In the genomic region with DNA sequence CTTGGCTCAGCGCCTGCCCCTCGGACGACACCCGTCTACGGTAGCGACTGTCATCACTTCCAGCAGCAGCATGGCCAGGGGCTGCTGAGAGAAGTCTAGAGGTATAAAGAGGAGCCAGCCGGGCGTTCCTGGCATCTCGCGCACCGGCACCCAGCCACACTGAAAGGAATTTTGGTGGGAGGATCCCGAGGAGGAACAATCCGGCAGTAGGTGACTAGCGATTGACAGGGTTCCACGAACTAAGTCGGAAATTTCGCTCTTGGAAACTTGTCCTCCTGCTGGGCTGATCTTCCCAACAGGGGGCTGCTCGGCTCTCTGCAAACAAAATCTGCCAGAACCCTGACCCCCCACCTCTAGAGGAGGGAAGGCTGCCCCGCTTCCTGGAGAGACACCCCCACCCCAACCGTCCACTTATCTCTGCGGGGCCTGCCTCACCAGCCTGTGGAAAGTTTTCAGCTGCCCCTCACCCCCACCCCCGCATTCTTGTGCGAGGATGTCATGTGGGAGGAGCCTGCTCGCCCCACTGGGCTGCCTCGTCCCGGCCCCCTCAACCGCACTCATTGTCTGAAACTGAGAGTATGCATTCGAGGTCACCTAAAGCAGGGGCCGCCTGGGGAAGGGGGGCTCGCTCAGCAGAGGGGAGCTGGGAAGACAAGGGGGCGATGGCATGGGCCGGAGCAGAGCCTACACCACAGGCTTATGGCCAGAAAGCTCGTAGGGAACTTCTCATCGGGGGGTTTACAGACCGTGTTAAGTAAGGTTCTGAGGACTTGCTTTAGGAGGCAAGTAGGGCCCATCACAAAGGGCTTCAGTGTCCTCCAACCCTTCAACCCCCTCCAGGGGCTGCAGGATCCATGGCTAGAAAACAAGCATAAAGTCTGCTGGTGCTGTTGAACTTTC, we compare ENCODE assay signal across 8 cellular contexts. TPM values are rescaled to one million over a fixed set of nuclear protein-coding genes. Genes with fewer than 3 reads are reported as not detected.
A peak's percentile ranks its signal among the peaks of the same experiment; 100 is the strongest.
DNase-seq lines count a peak whose midpoint lies in the region; ATAC-seq and TF ChIP-seq lines count a peak whose summit lies in the region.

No MANE protein-coding gene starts in this region.

- peaks cover 53 to 76% of the 10 kb centered on the region in 2 donors for H3K27me3 Mint-ChIP-seq in stimulated activated naive B cell treated with anti-CD40 and anti-IgM and Interleukin-4, amounts not matched to agents 10 μg/mL and 1 μg/mL and 100 μg/mL, for 72 hours
- H3K27me3 Mint-ChIP-seq in natural killer cell (ENCODE audit: low read depth in 2 of 2), result peaks cover 0 to 5% of the 10 kb centered on the region in 2 donors

- peaks cover 0 to 2% of the 10 kb centered on the region in 2 donors for H3K9me3 Mint-ChIP-seq in stimulated activated naive B cell treated with anti-CD40 and anti-IgM and Interleukin-4, amounts not matched to agents 10 μg/mL and 1 μg/mL and 100 μg/mL, for 72 hours
- no peaks in the 10 kb centered on the region for H3K9me3 Mint-ChIP-seq in natural killer cell

- peak; percentile 30 to 37 for ATAC-seq in stimulated activated naive B cell treated with anti-CD40 and anti-IgM and Interleukin-4, amounts not matched to agents 10 μg/mL and 1 μg/mL and 100 μg/mL, for 72 hours (replicated peaks)
- no peak for ATAC-seq in HG02588 (IDR thresholded peaks at IDR 0.05; ENCODE audit: unreplicated experiment)
- no peak for ATAC-seq in natural killer cell
- ATAC-seq in GM18868 (IDR thresholded peaks at IDR 0.05; ENCODE audit: unreplicated experiment), result no peak

- no peak overlapping the region for H3K27ac Mint-ChIP-seq in stimulated activated naive B cell treated with anti-CD40 and anti-IgM and Interleukin-4, amounts not matched to agents 10 μg/mL and 1 μg/mL and 100 μg/mL, for 72 hours
- H3K27ac Mint-ChIP-seq in natural killer cell, result no peak overlapping the region

- H3K36me3 Mint-ChIP-seq in stimulated activated naive B cell treated with anti-CD40 and anti-IgM and Interleukin-4, amounts not matched to agents 10 μg/mL and 1 μg/mL and 100 μg/mL, for 72 hours, result no peaks in the 10 kb centered on the region
- no peaks in the 10 kb centered on the region for H3K36me3 Mint-ChIP-seq in natural killer cell

- H3K4me3 Mint-ChIP-seq in stimulated activated naive B cell treated with anti-CD40 and anti-IgM and Interleukin-4, amounts not matched to agents 10 μg/mL and 1 μg/mL and 100 μg/mL, for 72 hours, result no peak overlapping the region
- H3K4me3 Mint-ChIP-seq in natural killer cell, result no peak overlapping the region

- H3K4me3 ChIP-seq in iPS-18c (ENCODE audit: insufficient read depth, low read depth, low read length), result peak overlapping the region; percentile 20; the same call in 1 of the 2 replicates

- H3K9me3 ChIP-seq in iPS-18c (ENCODE audit: control insufficient read depth, insufficient read depth, low read length), result no peaks in the 10 kb centered on the region

- intact Hi-C loops in natural killer cell (cut with micrococcal nuclease), result no loop called here

- peak; percentile 94 for DNase-seq in HT1080 (ENCODE audit: low read depth)
- peak; percentile 96 for DNase-seq in astrocyte of the hippocampus (ENCODE audit: low read depth, low spot score)
- no peak for DNase-seq in stimulated activated naive B cell treated with anti-CD40 and anti-IgM and Interleukin-4, amounts not matched to agents 10 μg/mL and 1 μg/mL and 100 μg/mL, for 72 hours
- DNase-seq in cerebellum (ENCODE audit: low spot score), result no peak
- DNase-seq in natural killer cell, result no peak

- peaks cover 6 to 14% of the 10 kb centered on the region in 2 donors for H3K4me1 Mint-ChIP-seq in stimulated activated naive B cell treated with anti-CD40 and anti-IgM and Interleukin-4, amounts not matched to agents 10 μg/mL and 1 μg/mL and 100 μg/mL, for 72 hours
- H3K4me1 Mint-ChIP-seq in natural killer cell, result peaks cover 12 to 23% of the 10 kb centered on the region in 2 donors

- no peak for TF ChIP-seq CTCF in natural killer cell (IDR thresholded peaks at IDR 0.05)

RNA-seq across cellular contexts. Expression of a gene that starts 9.6 kb away (rescaled TPM):
- total RNA-seq in HT1080 (2014; rRNA removed; shearing (Covaris generic)), result 99.1 and 114 TPM in 2 replicates
- polyA plus RNA-seq in HT1080 (2015; cell fraction: cytosol; rRNA removed), result 162 and 178 TPM in 2 replicates
- 370 and 375 TPM in 2 replicates for polyA plus RNA-seq in HT1080 (2015; cell fraction: nucleus; rRNA removed)
- total RNA-seq in cerebellum, result 2.3 TPM
- total RNA-seq in natural killer cell, result under 1 TPM in 1 of 3 donors, not detected in 2; 0.13 TPM

Comparison
In these comparisons a context has a peak if more than half of its experiments do, and no peak if none do; other contexts are left out.
1. DNase-seq: peak in HT1080 (single experiment) and astrocyte of the hippocampus (single experiment); none in stimulated activated naive B cell treated with anti-CD40 and anti-IgM and Interleukin-4, amounts not matched to agents 10 μg/mL and 1 μg/mL and 100 μg/mL, for 72 hours (single experiment), cerebellum (single experiment) and natural killer cell (single experiment).
2. ATAC-seq: peak in stimulated activated naive B cell treated with anti-CD40 and anti-IgM and Interleukin-4, amounts not matched to agents 10 μg/mL and 1 μg/mL and 100 μg/mL, for 72 hours (2 of 2); none in HG02588 (single experiment), natural killer cell (0 of 3) and GM18868 (single experiment).
3. RNA of a gene that starts 9.6 kb away (total RNA-seq): 99.1 to 114 TPM in HT1080; 2.3 TPM in cerebellum (single experiment) and 0.13 TPM in natural killer cell; every median in the first group is over 10 times any median in the second.